ENCODE assay signal across 8 cellular contexts in genomic region chr6:26157838-26158580, GRCh38.
DNase-seq lines count a peak whose midpoint lies in the region; ATAC-seq and TF ChIP-seq lines count a peak whose summit lies in the region.

No MANE protein-coding gene starts in this region.

- peak overlapping the region; percentile 80 for H3K4me3 ChIP-seq in AG10803 (ENCODE audit: low read length)

- peak overlapping the region; percentile 83 for H3K27ac ChIP-seq in cingulate gyrus (ENCODE audit: low read depth, low read length)

- DNase-seq in AG10803 (ENCODE audit: low read depth) (peak; percentile 99), NCI-H510A (lab: John Stamatoyannopoulos, UW) (peak; percentile 88), kidney glomerular epithelial cell (lab: John Stamatoyannopoulos, UW) (peak; percentile 99)
- peak; percentile 63 to 74 for DNase-seq in activated CD4-positive, alpha-beta T cell treated with anti-CD3 and anti-CD28 coated beads for 24 hours (ENCODE audit: low read depth in 2 of 2)
- DNase-seq in stimulated activated CD4-positive, alpha-beta T cell treated with anti-CD3 and anti-CD28 coated beads, Interleukin-15, amount 100 ng/mL, for 48 hours (ENCODE audit: low read depth in 2 of 2), result peak; percentile 71 to 78

- no peak for TF ChIP-seq CTCF in AG10803 (conservative IDR thresholded peaks at IDR 0.05; ENCODE audit: low read length)

- peak; percentile 60 for ATAC-seq in GM19043 (IDR thresholded peaks at IDR 0.05; ENCODE audit: low read depth, unreplicated experiment)
- peak; percentile 78 for ATAC-seq in HG03378 (IDR thresholded peaks at IDR 0.05; ENCODE audit: unreplicated experiment)

Comparison
In these comparisons a context has a peak if more than half of its experiments do, and no peak if none do; other contexts are left out.
1. Peak in every context shown above with its lines: DNase-seq, ATAC-seq, H3K4me3 ChIP-seq and H3K27ac ChIP-seq.